25 cellular contexts compared by ENCODE assay signal in the genomic region with DNA sequence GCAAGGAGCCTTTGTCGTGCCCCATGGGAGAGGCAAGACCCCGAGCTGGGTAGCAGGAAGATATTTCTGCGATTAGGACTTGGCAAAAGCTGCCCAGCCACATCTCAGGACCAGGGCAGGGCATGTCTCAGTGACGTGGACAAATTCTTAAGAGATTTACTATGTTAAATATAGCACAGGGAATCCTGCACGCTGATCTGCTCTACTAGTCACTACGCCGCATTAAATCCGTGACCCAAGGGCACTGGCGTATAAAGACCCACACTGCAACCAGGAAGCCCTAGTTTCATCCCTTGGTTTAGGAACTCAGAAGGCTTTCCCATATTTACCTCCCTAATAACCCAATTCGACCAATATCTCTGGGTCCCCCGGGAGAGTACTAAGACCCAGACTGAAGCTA. TPM values are rescaled to one million over a fixed set of nuclear protein-coding genes. Genes with fewer than 3 reads are reported as not detected.
DNase-seq lines count a peak whose midpoint lies in the region; ATAC-seq and TF ChIP-seq lines count a peak whose summit lies in the region.
"Had no signal": no experiment of that assay in that cellular context is flagged by ENCODE, and none has a peak within 500 bp of the region (broad histone marks: within the 10 kb centered on the region; RNA-seq: fewer than 3 reads in every experiment).

No MANE protein-coding gene starts in this region.

- intact Hi-C loops in psoas muscle (cut with DNase I) = no loop called here

- peaks cover 27% of the 10 kb centered on the region for H3K4me1 ChIP-seq in psoas muscle

- no peak overlapping the region; the same call in 1 of the 2 replicates for H3K4me3 ChIP-seq in WERI-Rb-1 (ENCODE audit: low read depth, low read length)
- H3K4me3 ChIP-seq in psoas muscle = no peak overlapping the region
- H3K4me3 ChIP-seq: GM12878, GM23248 had no signal

- H3K27ac ChIP-seq in WERI-Rb-1 (peak overlapping the region; percentile 71), psoas muscle (peak overlapping the region; percentile 69), substantia nigra (ENCODE audit: low read depth, low read length, poor library complexity, severe bottlenecking) (peak overlapping the region; percentile 5)
- H3K27ac ChIP-seq: GM23248 had no signal

- WGBS in psoas muscle, 3 donors = 43 to 78% (median 53%) methylated on average over 11 of the region's 11 CpGs

- DNase-seq in WERI-Rb-1 (peak; percentile 62), left kidney (ENCODE audit: low read depth, low spot score) (peak; percentile 60), psoas muscle (peak in 1 of 2 donors; percentile 53), substantia nigra (lab: John Stamatoyannopoulos, UW) (no peak), foreskin melanocyte (no peak)
- DNase-seq: C1 segment of cervical spinal cord; CD4-positive, alpha-beta memory T cell; COR-L47; GM23248; H9; NCI-H1048; NCI-H1417 treated with DMSO at 0.1 percent for 48 hours; NCI-H187; NCI-H2081 treated with DMSO at 0.1 percent for 48 hours; NCI-H2171; NCI-H345; NCI-H524; NCI-H748 treated with DMSO at 0.1 percent for 48 hours; NK-92 treated with Interleukin-12 subunit alpha and Interleukin-12 subunit beta, amount 100 ng/mL, for 24 hours; PC-3; SK-N-SH had no signal

- ATAC-seq in psoas muscle (peak; percentile 60 to 82 (median 76)), GM21526 (IDR thresholded peaks at IDR 0.05; ENCODE audit: low FRiP score, unreplicated experiment) (no peak), GM21737 (IDR thresholded peaks at IDR 0.05; ENCODE audit: unreplicated experiment) (no peak)
- ATAC-seq: GM12878, PC-3 had no signal

- peaks cover 77% of the 10 kb centered on the region for H3K36me3 ChIP-seq in WERI-Rb-1
- H3K36me3 ChIP-seq in psoas muscle (ENCODE audit: insufficient read depth in 1 of 2, low read depth in 1 of 2) = peaks cover 6 to 92% of the 10 kb centered on the region in 2 donors

- H3K9me3 ChIP-seq in WERI-Rb-1 (ENCODE audit: severe bottlenecking) (no peaks in the 10 kb centered on the region), psoas muscle (no peaks in the 10 kb centered on the region)
- H3K9me3 ChIP-seq: SK-N-SH had no signal

- H3K27me3 ChIP-seq in WERI-Rb-1 (ENCODE audit: insufficient read depth, low read depth, severe bottlenecking) = no peaks in the 10 kb centered on the region
- no peaks in the 10 kb centered on the region for H3K27me3 ChIP-seq in psoas muscle (ENCODE audit: insufficient read depth in 3 of 3, low read length in 2 of 3)

- no peak for TF ChIP-seq CTCF in WERI-Rb-1 (IDR thresholded peaks at IDR 0.05; ENCODE audit: low read depth, low read length)
- TF ChIP-seq CTCF in psoas muscle (IDR thresholded peaks at IDR 0.05) = no peak

RNA-seq across cellular contexts. Expression of a gene that starts 35.1 kb away (rescaled TPM):
- 10 to 100 TPM; 26.8 to 35.3 (median 31.1) TPM for total RNA-seq in psoas muscle
- polyA plus RNA-seq in psoas muscle = 10 to 100 TPM; 17.5 to 32.4 (median 30.6) TPM

RNA-seq across cellular contexts. Expression of a gene that starts 37.8 kb away (rescaled TPM):
- total RNA-seq in psoas muscle = 1 to 10 TPM in 2 of 4 donors, under 1 TPM in 2; 0.61 to 1.2 (median 0.95) TPM
- 1 to 10 TPM in 1 of 3 donors, under 1 TPM in 2; 0.32 to 3.3 (median 0.80) TPM for polyA plus RNA-seq in psoas muscle
- total RNA-seq: GM23248, PC-3 had no signal
- polyA plus RNA-seq: AG04450; CD4-positive, alpha-beta memory T cell had no signal

RNA-seq across cellular contexts. Expression of a gene that starts 46.8 kb away (rescaled TPM):
- total RNA-seq in psoas muscle = 1 to 10 TPM; 4.6 to 7.1 (median 5.7) TPM
- 10 to 100 TPM in 1 of 3 donors, 1 to 10 TPM in 2; 5.0 to 19.8 (median 5.1) TPM for polyA plus RNA-seq in psoas muscle

Comparison
In these comparisons a context has a peak if more than half of its experiments do, and no peak if none do; other contexts are left out.
1. DNase-seq: peak in WERI-Rb-1 (single experiment) and left kidney (single experiment); none in substantia nigra (0 of 49) and foreskin melanocyte (single experiment).
2. H3K27ac ChIP-seq: peak in every context shown above with its lines; median percentile 71 in WERI-Rb-1; 69 in psoas muscle; 5 in substantia nigra.
3. ATAC-seq: peak in psoas muscle (4 of 4); none in GM21526 (single experiment) and GM21737 (single experiment).